Comparison of ENCODE assay signal across 16 cellular contexts in the genomic region with DNA sequence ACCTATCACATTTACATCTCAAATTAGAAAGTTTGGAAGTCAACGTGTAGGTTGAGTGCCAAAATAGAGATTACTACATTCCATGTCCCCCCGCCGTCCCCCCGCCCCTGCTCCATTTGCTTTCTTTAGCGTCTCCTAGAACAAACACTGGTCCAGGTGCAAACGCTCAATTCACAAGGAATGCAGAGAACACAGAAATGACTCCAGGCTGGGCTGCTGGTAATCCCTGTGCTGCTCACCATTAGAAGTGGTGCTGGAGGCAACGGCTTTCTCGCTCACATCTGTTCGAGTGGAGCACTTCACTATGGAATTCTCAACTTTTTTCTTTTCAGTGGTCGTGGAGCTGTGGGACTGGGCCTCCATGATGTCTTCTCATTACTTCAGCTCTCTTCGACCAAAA. TPM values are rescaled to one million over a fixed set of nuclear protein-coding genes. Genes with fewer than 3 reads are reported as not detected.
"Had no signal": no experiment of that assay in that cellular context is flagged by ENCODE, and none has a peak within 500 bp of the region (broad histone marks: within the 10 kb centered on the region; RNA-seq: fewer than 3 reads in every experiment).

No MANE protein-coding gene starts in this region.

- H3K9me3 ChIP-seq: ascending aorta, colonic mucosa, neutrophil, stomach, thoracic aorta had no signal

- H3K4me1 ChIP-seq: ascending aorta, colonic mucosa had no signal

- DNase-seq: activated CD8-positive, alpha-beta memory T cell treated with anti-CD3 and anti-CD28 coated beads, Interleukin-2, amount 50 U/mL, for 48 hours; activated CD8-positive, alpha-beta T cell treated with anti-CD3 and anti-CD28 coated beads, Interleukin-2, amount 10 ng/mL, durations not matched to agents 7 days and 5 days; activated naive CD4-positive, alpha-beta T cell treated with Interleukin-2 at 50 U/mL for 16 hours; activated naive CD8-positive, alpha-beta T cell treated with anti-CD3 and anti-CD28 coated beads, Interleukin-2, amount 50 U/mL, for 24 hours; colonic mucosa; effector memory CD4-positive, alpha-beta T cell; hypothalamus; kidney; retina; stimulated activated CD4-positive, alpha-beta T cell treated with anti-CD3 and anti-CD28 coated beads, Interleukin-4, amount 100 ng/mL, for 4 hours; stomach; SW 1271 had no signal

- H3K4me3 ChIP-seq: ascending aorta, colonic mucosa, skin epidermis, stomach, thoracic aorta had no signal

- H3K27ac ChIP-seq: ascending aorta, colonic mucosa, neutrophil, stomach, thoracic aorta had no signal

- H3K27me3 ChIP-seq: ascending aorta, colonic mucosa had no signal

- ATAC-seq: activated CD8-positive, alpha-beta T cell treated with anti-CD3 and anti-CD28 coated beads, Interleukin-2, amount 10 ng/mL, durations not matched to agents 7 days and 5 days; activated naive CD8-positive, alpha-beta T cell treated with anti-CD3 and anti-CD28 coated beads, Interleukin-2, amount 50 U/mL, for 24 hours had no signal

- H3K36me3 ChIP-seq: colonic mucosa, neutrophil, stomach had no signal

RNA-seq across cellular contexts. Expression of a gene that starts 14.1 kb away (rescaled TPM):
- total RNA-seq: activated CD8-positive, alpha-beta T cell treated with anti-CD3 and anti-CD28 coated beads, Interleukin-2, amount 10 ng/mL, durations not matched to agents 7 days and 5 days had no signal
